In the genomic region with DNA sequence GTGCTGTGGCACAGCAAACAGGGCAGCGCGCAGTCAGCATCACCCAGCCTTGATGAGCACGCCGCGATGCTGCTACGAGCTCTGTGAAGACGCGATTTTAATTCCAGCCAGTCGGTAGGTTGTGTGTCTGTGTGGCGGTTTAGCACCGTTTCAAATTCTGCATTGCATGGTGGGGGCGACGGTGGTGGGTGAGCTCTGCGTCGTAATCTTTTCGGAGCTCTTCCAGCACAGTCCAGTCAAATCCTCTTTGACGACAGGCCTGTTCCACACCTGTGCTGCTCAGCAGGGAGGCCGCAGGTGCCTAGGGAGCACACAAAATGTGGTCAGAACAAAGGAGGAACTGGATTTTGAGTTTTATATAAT, we compare ENCODE assay signal across 19 cellular contexts. TPM values are rescaled to one million over a fixed set of nuclear protein-coding genes. Genes with fewer than 3 reads are reported as not detected.
"Had no signal": no experiment of that assay in that cellular context is flagged by ENCODE, and none has a peak within 500 bp of the region (broad histone marks: within the 10 kb centered on the region; RNA-seq: fewer than 3 reads in every experiment).

No MANE protein-coding gene starts in this region.

- ATAC-seq: gastrocnemius medialis had no signal

- H3K36me3 Mint-ChIP-seq: activated naive CD4-positive, alpha-beta T cell treated with anti-CD3 and anti-CD28 coated beads, Interleukin-2, amount 50 U/mL, for 24 hours had no signal

- DNase-seq: activated CD4-positive, alpha-beta T cell treated with anti-CD3 and anti-CD28 coated beads, Interleukin-2, amount 50 U/mL, for 4 hours; activated gamma-delta T cell; gastrocnemius medialis; kidney; left lung; nephron progenitor cell; T-helper 2 cell; trophoblast cell had no signal

- H3K4me1 ChIP-seq: ascending aorta, gastrocnemius medialis, left lung, prostate gland had no signal

- H3K27me3 ChIP-seq: ascending aorta, gastrocnemius medialis, left lung, right atrium auricular region had no signal

- H3K4me3 Mint-ChIP-seq: activated naive CD4-positive, alpha-beta T cell treated with anti-CD3 and anti-CD28 coated beads, Interleukin-2, amount 50 U/mL, for 24 hours; central memory CD8-positive, alpha-beta T cell; nephron progenitor cell; stimulated activated naive CD8-positive, alpha-beta T cell treated with anti-CD3 and anti-CD28 coated beads, Interleukin-15, Interleukin-2, amounts not matched to agents 100 ng/mL and 50 ng/mL, for 24 hours had no signal

- H3K4me1 Mint-ChIP-seq: activated naive CD4-positive, alpha-beta T cell treated with anti-CD3 and anti-CD28 coated beads, Interleukin-2, amount 50 U/mL, for 24 hours; central memory CD8-positive, alpha-beta T cell had no signal

- H3K36me3 ChIP-seq: ascending aorta, gastrocnemius medialis, left lung, prostate gland, right atrium auricular region had no signal

- H3K27me3 Mint-ChIP-seq: activated naive CD4-positive, alpha-beta T cell treated with anti-CD3 and anti-CD28 coated beads, Interleukin-2, amount 50 U/mL, for 24 hours; stimulated activated naive CD8-positive, alpha-beta T cell treated with anti-CD3 and anti-CD28 coated beads, Interleukin-15, Interleukin-2, amounts not matched to agents 100 ng/mL and 50 ng/mL, for 24 hours had no signal

- H3K9me3 Mint-ChIP-seq: activated naive CD4-positive, alpha-beta T cell treated with anti-CD3 and anti-CD28 coated beads, Interleukin-2, amount 50 U/mL, for 24 hours; stimulated activated naive CD8-positive, alpha-beta T cell treated with anti-CD3 and anti-CD28 coated beads, Interleukin-15, Interleukin-2, amounts not matched to agents 100 ng/mL and 50 ng/mL, for 24 hours had no signal

- H3K27ac Mint-ChIP-seq: activated naive CD4-positive, alpha-beta T cell treated with anti-CD3 and anti-CD28 coated beads, Interleukin-2, amount 50 U/mL, for 24 hours; nephron progenitor cell; stimulated activated naive CD8-positive, alpha-beta T cell treated with anti-CD3 and anti-CD28 coated beads, Interleukin-15, Interleukin-2, amounts not matched to agents 100 ng/mL and 50 ng/mL, for 24 hours had no signal

- H3K27ac ChIP-seq: ascending aorta, coronary artery, gastrocnemius medialis, left lung, prostate gland, right atrium auricular region, skin epidermis had no signal

- H3K4me3 ChIP-seq: ascending aorta, gastrocnemius medialis, left lung, prostate gland, right atrium auricular region, skin epidermis had no signal

- H3K9me3 ChIP-seq: ascending aorta, gastrocnemius medialis, left lung, prostate gland, right atrium auricular region had no signal

RNA-seq across cellular contexts. Expression of a gene that starts 8.6 kb away (rescaled TPM):
- total RNA-seq: ascending aorta, gastrocnemius medialis, kidney, left lung, mammary epithelial cell, myocyte, osteoblast, right atrium auricular region had no signal

RNA-seq across cellular contexts. Expression of a gene that starts 36.8 kb away (rescaled TPM):
- total RNA-seq: gastrocnemius medialis, kidney, left lung, mammary epithelial cell, myocyte, osteoblast, right atrium auricular region had no signal
